In genomic region chr5:126512451-126512850, GRCh38 we compare ENCODE assay signal across 24 cellular contexts.
DNase-seq lines count a peak whose midpoint lies in the region; ATAC-seq, FAIRE-seq and TF ChIP-seq lines count a peak whose summit lies in the region.
"Had no signal": no experiment of that assay in that cellular context is flagged by ENCODE, and none has a peak within 500 bp of the region (broad histone marks: within the 10 kb centered on the region; RNA-seq: fewer than 3 reads in every experiment).

No MANE protein-coding gene starts in this region.

- H3K27me3 ChIP-seq in K562 (ENCODE audit: control insufficient read depth in 2 of 2, insufficient read depth in 2 of 2, low read length in 2 of 2): no peaks in the 10 kb centered on the region
- no peaks in the 10 kb centered on the region for H3K27me3 ChIP-seq in keratinocyte (ENCODE audit: control insufficient read depth, extremely low read depth, insufficient read depth, low read length)
- H3K27me3 ChIP-seq in trophoblast cell (ENCODE audit: insufficient read depth, low read length): no peaks in the 10 kb centered on the region
- no peaks in the 10 kb centered on the region for H3K27me3 ChIP-seq in tibial nerve

- H3K4me1 ChIP-seq in K562 (replicated peaks in 1 of 2; ENCODE audit: control insufficient read depth in 2 of 2, insufficient read depth in 2 of 2, low read length in 2 of 2) (peaks cover 3 to 55% of the 10 kb centered on the region in 2 experiments; a peak in 4 of 5 replicates), keratinocyte (ENCODE audit: control insufficient read depth, extremely low read depth, insufficient read depth, low read length) (peaks cover 30% of the 10 kb centered on the region), trophoblast cell (ENCODE audit: control insufficient read depth in 1 of 2, insufficient read depth in 2 of 2, low read length in 2 of 2) (peaks cover 2 to 8% of the 10 kb centered on the region in 2 experiments), tibial nerve (peaks cover 0 to 72% (median 44%) of the 10 kb centered on the region in 4 donors)

- H3K23ac ChIP-seq in trophoblast cell (ENCODE audit: low read length): no peak overlapping the region

- no TSS peak for BruUV-seq in K562 (replicated peaks; lab: Mats Ljungman, UMichigan)

- H3K36me3 ChIP-seq in K562 (ENCODE audit: control insufficient read depth, insufficient read depth, low read length) (no peaks in the 10 kb centered on the region), keratinocyte (ENCODE audit: control insufficient read depth in 2 of 2, extremely low read depth in 1 of 2, insufficient read depth in 2 of 2, low read length in 2 of 2) (no peaks in the 10 kb centered on the region), trophoblast cell (ENCODE audit: control insufficient read depth in 1 of 2, insufficient read depth in 2 of 2, low read length in 2 of 2) (no peaks in the 10 kb centered on the region), tibial nerve (no peaks in the 10 kb centered on the region)

- H3K79me2 ChIP-seq in K562 (ENCODE audit: control insufficient read depth, insufficient read depth, low read length) (no peaks in the 10 kb centered on the region), keratinocyte (ENCODE audit: control insufficient read depth, insufficient read depth, low read length) (no peaks in the 10 kb centered on the region), trophoblast cell (ENCODE audit: control insufficient read depth, insufficient read depth, low read length, poor library complexity) (no peaks in the 10 kb centered on the region)

- TF ChIP-seq RAD21 in K562 (CRISPR knock-in tag; conservative IDR thresholded peaks at IDR 0.05 in 1 of 2, IDR thresholded peaks at IDR 0.05 in 1 of 2): no peak

- H4K8ac ChIP-seq in trophoblast cell (ENCODE audit: low read depth, low read length): no peak overlapping the region

- FAIRE-seq in K562 (lab: Jason Lieb, UNC) (no peak), keratinocyte (lab: Jason Lieb, UNC) (peak; percentile 55), GM12892 (lab: Jason Lieb, UNC) (no peak)
- FAIRE-seq: D721Med, GM12891, GM18507 had no signal

- TF ChIP-seq POLR2A in K562 (conservative IDR thresholded peaks at IDR 0.05) (no peak), tibial nerve (IDR thresholded peaks at IDR 0.05) (no peak), GM12892 (IDR thresholded peaks at IDR 0.05; ENCODE audit: low read depth, low read length) (no peak)

- H3K27me3 Mint-ChIP-seq in immature natural killer cell (ENCODE audit: low read depth in 3 of 3): peaks cover 0 to 8% (median 4%) of the 10 kb centered on the region in 3 donors
- H3K27me3 Mint-ChIP-seq: CD8-positive, alpha-beta memory T cell had no signal

- no peak overlapping the region for H3K18ac ChIP-seq in trophoblast cell (ENCODE audit: low read length)

- TF ChIP-seq CTCF in K562 (IDR thresholded peaks at IDR 0.05 in 2 of 3, conservative IDR thresholded peaks at IDR 0.05 in 1 of 3; ENCODE audit: insufficient read depth in 2 of 3, low read depth in 1 of 3, low read length in 3 of 3): no peak
- no peak for TF ChIP-seq CTCF in keratinocyte (optimal IDR thresholded peaks at IDR 0.05 in 1 of 3, IDR thresholded peaks at IDR 0.05 in 1 of 3, conservative IDR thresholded peaks at IDR 0.05 in 1 of 3; ENCODE audit: extremely low read depth in 1 of 3, insufficient read depth in 2 of 3, low read length in 3 of 3)
- TF ChIP-seq CTCF in tibial nerve (IDR thresholded peaks at IDR 0.05): no peak

- no peak overlapping the region for H3K9ac ChIP-seq in K562 (ENCODE audit: insufficient read depth in 1 of 2, low read depth in 2 of 2, low read length in 2 of 2)
- H3K9ac ChIP-seq in keratinocyte (ENCODE audit: control insufficient read depth, extremely low read depth, insufficient read depth, low read length): no peak overlapping the region
- no peak overlapping the region for H3K9ac ChIP-seq in trophoblast cell (ENCODE audit: low read length)
- H3K9ac ChIP-seq: KMS-11 had no signal

- no peak overlapping the region for H2BK12ac ChIP-seq in trophoblast cell (ENCODE audit: low read length)

- H2BK5ac ChIP-seq in trophoblast cell (ENCODE audit: low read depth, low read length, poor library complexity): peak overlapping the region; percentile 37

- H2BK120ac ChIP-seq in trophoblast cell (ENCODE audit: insufficient read depth, low read length, poor library complexity): no peak overlapping the region

- peak overlapping the region; percentile 98; the same call in 2 of the 3 replicates for H3K27ac ChIP-seq in K562 (ENCODE audit: extremely low read depth, low read depth, low read length)
- H3K27ac ChIP-seq in keratinocyte (ENCODE audit: control insufficient read depth, insufficient read depth, low read length): no peak overlapping the region
- no peak overlapping the region for H3K27ac ChIP-seq in trophoblast cell (ENCODE audit: low read depth, low read length)
- peak overlapping the region; percentile 73 to 89 (median 78) for H3K27ac ChIP-seq in tibial nerve
- H3K27ac ChIP-seq: KMS-11 had no signal

- no peak overlapping the region for H3K27ac Mint-ChIP-seq in immature natural killer cell
- H3K27ac Mint-ChIP-seq: GM23338 had no signal

- H3K4ac ChIP-seq in trophoblast cell (ENCODE audit: low read depth, low read length): no peak overlapping the region

- POLR2A ChIA-PET in K562 (lab: Yijun Ruan, JAX): interaction anchor here (0.8 to 1.6 kb wide), 4 partner anchors 9 to 24 kb away, joined by 3 to 8 read pairs (median 4); no protein-coding TSS in a partner anchor

- H4K20me1 ChIP-seq in K562 (replicated peaks; ENCODE audit: control insufficient read depth, insufficient read depth, low read length) (no peaks in the 10 kb centered on the region; the same call in 1 of the 2 replicates), keratinocyte (ENCODE audit: control insufficient read depth, extremely low read depth, insufficient read depth, low read length) (no peaks in the 10 kb centered on the region)

- in situ Hi-C loops in K562 (cut with MboI): no loop called here

- H3K4me3 ChIP-seq in K562 (no peak overlapping the region), keratinocyte (ENCODE audit: control insufficient read depth in 2 of 3, extremely low read depth in 1 of 3, insufficient read depth in 2 of 3, low read depth in 1 of 3, low read length in 3 of 3) (no peak overlapping the region), trophoblast cell (ENCODE audit: low read depth, low read length) (no peak overlapping the region), tibial nerve (no peak overlapping the region)
- H3K4me3 ChIP-seq: GM23338 had no signal

- H3K4me3 Mint-ChIP-seq in immature natural killer cell: no peak overlapping the region
- H3K4me3 Mint-ChIP-seq: CD8-positive, alpha-beta memory T cell; GM23338 had no signal

- no peak for ATAC-seq in K562
- no peak for ATAC-seq in HG03139 (IDR thresholded peaks at IDR 0.05; ENCODE audit: unreplicated experiment)
- ATAC-seq: GM23338, HCT116 had no signal

- intact Hi-C loops in K562 (cut with micrococcal nuclease): loop anchor here (5.0 to 10.0 kb wide), 2 partner anchors 265 to 1858 kb away; partner anchors contain the start of gene LMNB1

- H2AFZ ChIP-seq in K562 (ENCODE audit: low read depth, low read length) (peak overlapping the region; percentile 71), keratinocyte (ENCODE audit: control insufficient read depth, low read length) (no peak overlapping the region), trophoblast cell (ENCODE audit: insufficient read depth, low read length, poor library complexity) (no peak overlapping the region)
- H2AFZ ChIP-seq: GM23338 had no signal

- no peak for TF ChIP-seq EP300 in K562 (IDR thresholded peaks at IDR 0.05; ENCODE audit: low read length)
- no peak for TF ChIP-seq EP300 in tibial nerve (IDR thresholded peaks at IDR 0.05)

- H3K36me3 Mint-ChIP-seq in immature natural killer cell: peaks cover 0 to 3% (median 0%) of the 10 kb centered on the region in 3 donors
- H3K36me3 Mint-ChIP-seq: CD8-positive, alpha-beta memory T cell had no signal

- DNase-seq in K562 (ENCODE audit: extremely low read depth in 1 of 4, low spot score in 3 of 4) (no peak), keratinocyte (ENCODE audit: low read depth, low spot score) (no peak), trophoblast cell (no peak), tibial nerve (ENCODE audit: low spot score in 2 of 2) (no peak), immature natural killer cell (no peak), GM12892 (ENCODE audit: insufficient read length) (no peak)
- DNase-seq in activated CD4-positive, CD25-positive, alpha-beta regulatory T cell treated with anti-CD3 and anti-CD28 coated beads, Interleukin-2, amount 50 U/mL, for 72 hours: no peak
- DNase-seq: C1 segment of cervical spinal cord; CD8-positive, alpha-beta memory T cell; MV-4-11; NCI-H1417; NCI-H187; NCI-H2107; NCI-H510A treated with DMSO at 0.1 percent for 48 hours; NCI-H774; OCI-M1; Right ventricle myocardium superior had no signal

- no peak overlapping the region for H3K14ac ChIP-seq in trophoblast cell (ENCODE audit: low read length)

- H3K9me1 ChIP-seq in K562 (ENCODE audit: control insufficient read depth, insufficient read depth, low read length) (no peaks in the 10 kb centered on the region), keratinocyte (ENCODE audit: control insufficient read depth, extremely low read depth, insufficient read depth, low read length) (no peaks in the 10 kb centered on the region)

- H3K4me2 ChIP-seq in K562 (ENCODE audit: insufficient read depth, low read length): no peak overlapping the region; the same call in 1 of the 2 replicates
- H3K4me2 ChIP-seq in keratinocyte (ENCODE audit: control insufficient read depth, extremely low read depth, insufficient read depth, low read depth, low read length): no peak overlapping the region
- no peak overlapping the region for H3K4me2 ChIP-seq in trophoblast cell (ENCODE audit: low read length)
- H3K4me2 ChIP-seq: GM23338, KMS-11 had no signal

- H3K4me1 Mint-ChIP-seq in immature natural killer cell: peaks cover 6 to 10% of the 10 kb centered on the region in 2 donors

- no peaks in the 10 kb centered on the region for H3K9me3 Mint-ChIP-seq in immature natural killer cell
- H3K9me3 Mint-ChIP-seq: CD8-positive, alpha-beta memory T cell; GM23338 had no signal

- 66% methylated on average over 3 of the region's 3 CpGs for WGBS in K562 (ENCODE audit: insufficient coverage, low coverage, missing lambda C conversion rate)
- WGBS in trophoblast cell (ENCODE audit: extremely low coverage, insufficient coverage, insufficient read length): no CpG with 5 or more reads among the region's 3 CpGs
- 93 to 95% methylated on average over 3 of the region's 3 CpGs for WGBS in tibial nerve, 2 donors

- peaks cover 6% of the 10 kb centered on the region for H3K79me1 ChIP-seq in trophoblast cell (ENCODE audit: low read length)

- dilution Hi-C loops in keratinocyte (cut with MboI; ENCODE audit: extremely low pct_ligation_motif_present, low sequenced_read_pairs): no loop called here

- H3K9me3 ChIP-seq in K562 (replicated peaks; ENCODE audit: control insufficient read depth, insufficient read depth, low read depth, low read length) (no peaks in the 10 kb centered on the region), keratinocyte (ENCODE audit: control insufficient read depth, low read depth, low read length) (no peaks in the 10 kb centered on the region), trophoblast cell (ENCODE audit: insufficient read depth, low read depth, low read length) (no peaks in the 10 kb centered on the region), tibial nerve (no peaks in the 10 kb centered on the region)

- CTCF ChIA-PET in K562 (lab: Yijun Ruan, JAX; ENCODE audit: low intra/inter-chr PET ratio): interaction anchor here (0.6 kb wide), 1 partner anchor 144 kb away, joined by 3 read pairs; no protein-coding TSS in a partner anchor

- H2AK5ac ChIP-seq in trophoblast cell (ENCODE audit: low read length): no peak overlapping the region

- H4K91ac ChIP-seq in trophoblast cell (ENCODE audit: low read depth, low read length): peak overlapping the region; percentile 48

- H4K12ac ChIP-seq in trophoblast cell (ENCODE audit: low read depth, low read length): no peak overlapping the region

Comparison
In these comparisons a context has a peak if more than half of its experiments do, and no peak if none do; other contexts are left out.
1. H3K27ac ChIP-seq: peak in K562 (single experiment) and tibial nerve (4 of 4); none in keratinocyte (single experiment) and trophoblast cell (single experiment).